In genomic region chr4:40608628-40609027, GRCh38 we compare ENCODE assay signal across 19 cellular contexts. TPM values are rescaled to one million over a fixed set of nuclear protein-coding genes. Genes with fewer than 3 reads are reported as not detected.
DNase-seq lines count a peak whose midpoint lies in the region; ATAC-seq, FAIRE-seq and TF ChIP-seq lines count a peak whose summit lies in the region.
"Had no signal": no experiment of that assay in that cellular context is flagged by ENCODE, and none has a peak within 500 bp of the region (broad histone marks: within the 10 kb centered on the region; RNA-seq: fewer than 3 reads in every experiment).

No MANE protein-coding gene starts in this region.

- no peak overlapping the region for H2AFZ ChIP-seq in PC-3 (ENCODE audit: low read length)

- H3F3A ChIP-seq in PC-3 (ENCODE audit: low read length, unreplicated experiment) = no peaks in the 10 kb centered on the region

- DNase-seq in AG04449 (ENCODE audit: low read depth, low spot score) (peak; percentile 31), GM19239 (ENCODE audit: insufficient read length, low spot score) (no peak), WTC11 (ENCODE audit: low spot score) (no peak), fibroblast of peridontal ligament (ENCODE audit: extremely low read depth) (peak; percentile 88), NCI-H146 (lab: John Stamatoyannopoulos, UW) (no peak), PC-3 (no peak), retina (no peak)
- no peak for DNase-seq in stimulated activated CD4-positive, alpha-beta T cell treated with anti-CD3 and anti-CD28 coated beads, Interleukin-2, amount 100 ng/mL, for 48 hours
- DNase-seq: AML-193; CD4-positive, alpha-beta memory T cell; KG1; NCI-H1048; NCI-H2227 treated with DMSO at 0.1 percent for 48 hours; NCI-H526 treated with DMSO at 0.1 percent for 48 hours had no signal

- no peak overlapping the region for H3K4me3 Mint-ChIP-seq in WTC11
- H3K4me3 Mint-ChIP-seq: CD4-positive, alpha-beta memory T cell had no signal

- H3K9me2 ChIP-seq in PC-3 (replicated peaks; ENCODE audit: low read length) = no peaks in the 10 kb centered on the region

- H3K4me2 ChIP-seq in PC-3 (ENCODE audit: low read length) = no peak overlapping the region

- CTCF ChIA-PET in AG04449 (lab: Yijun Ruan, JAX) = interaction anchor here (1.4 kb wide), 1 partner anchor 13 kb away, joined by 4 read pairs; no protein-coding TSS in a partner anchor
- CTCF ChIA-PET in WTC11 (lab: Charles Lee) = no interaction called here
- CTCF ChIA-PET in PC-3 (lab: Charles Lee) = no interaction called here

- H3K27ac ChIP-seq in PC-3 (ENCODE audit: low read length) = no peak overlapping the region
- H3K27ac ChIP-seq: 22Rv1 had no signal

- H3K9ac ChIP-seq in PC-3 (ENCODE audit: low read length) = no peak overlapping the region

- H3K27me3 ChIP-seq in PC-3 (ENCODE audit: low read length) = no peaks in the 10 kb centered on the region

- H3K36me3 Mint-ChIP-seq in WTC11 = peaks cover 24% of the 10 kb centered on the region
- H3K36me3 Mint-ChIP-seq: CD4-positive, alpha-beta memory T cell had no signal

- peaks cover 54% of the 10 kb centered on the region for H3K4me1 Mint-ChIP-seq in WTC11
- H3K4me1 Mint-ChIP-seq: CD4-positive, alpha-beta memory T cell had no signal

- no peaks in the 10 kb centered on the region for H3K9me3 Mint-ChIP-seq in WTC11

- ATAC-seq in WTC11 (no peak), PC-3 (no peak)
- ATAC-seq: Panc1, Right ventricle myocardium inferior had no signal

- no TSS peak for BruUV-seq in PC-3 (replicated peaks; lab: Mats Ljungman, UMichigan)

- peak; percentile 18 for FAIRE-seq in GM19239 (lab: Jason Lieb, UNC)
- FAIRE-seq: D721Med, H54 had no signal

- H3K27ac Mint-ChIP-seq in WTC11 = peak overlapping the region; percentile 94
- H3K27ac Mint-ChIP-seq: CD4-positive, alpha-beta memory T cell had no signal

- no peak overlapping the region for H3K4me3 ChIP-seq in AG04449 (ENCODE audit: low read depth, low read length)
- no peak overlapping the region for H3K4me3 ChIP-seq in PC-3 (ENCODE audit: low read length)

- H3K4me1 ChIP-seq in PC-3 (ENCODE audit: insufficient read depth, low read length) = peaks cover 5% of the 10 kb centered on the region

- intact Hi-C loops in PC-3 (cut with micrococcal nuclease) = no loop called here

- no peaks in the 10 kb centered on the region for H4K20me1 ChIP-seq in PC-3 (ENCODE audit: low read length)

- POLR2A ChIA-PET in AG04449 (lab: Yijun Ruan, JAX) = no interaction called here
- POLR2A ChIA-PET in WTC11 (lab: Charles Lee) = interaction anchor here (0.7 kb wide), 1 partner anchor 99 kb away, joined by 3 read pairs; no protein-coding TSS in a partner anchor
- POLR2A ChIA-PET in PC-3 (lab: Charles Lee; ENCODE audit: unreplicated experiment) = no interaction called here

- no peaks in the 10 kb centered on the region for H3K27me3 Mint-ChIP-seq in WTC11 (ENCODE audit: low read depth)

- TF ChIP-seq CTCF in AG04449 (IDR thresholded peaks at IDR 0.05; ENCODE audit: insufficient read depth, low read length, missing control alignments) (no peak), WTC11 (IDR thresholded peaks at IDR 0.05) (no peak), PC-3 (conservative IDR thresholded peaks at IDR 0.05; ENCODE audit: low read depth, low read length) (no peak)

- H3K36me3 ChIP-seq in PC-3 (ENCODE audit: low read depth, low read length) = no peaks in the 10 kb centered on the region

- H3K79me2 ChIP-seq in PC-3 (ENCODE audit: low read length) = no peaks in the 10 kb centered on the region

- no peaks in the 10 kb centered on the region for H3K9me3 ChIP-seq in PC-3 (ENCODE audit: low read length)

TF ChIP-seq in WTC11, 78 proteins besides CTCF, POLR2A, EP300 and RAD21:
- TF ChIP-seq NFATC4 (CRISPR knock-in tag; IDR thresholded peaks at IDR 0.05) = no peak
- no peak for TF ChIP-seq SMAD4 (CRISPR knock-in tag; IDR thresholded peaks at IDR 0.05)
- no peak for TF ChIP-seq PRDM15 (CRISPR knock-in tag; IDR thresholded peaks at IDR 0.05)
- no peak for TF ChIP-seq NR3C1 (CRISPR knock-in tag; conservative IDR thresholded peaks at IDR 0.05; ENCODE audit: low read depth)
- no peak for TF ChIP-seq AFF4 (CRISPR knock-in tag; IDR thresholded peaks at IDR 0.05; ENCODE audit: borderline replicate concordance)
- no peak for TF ChIP-seq SMAD3 (CRISPR knock-in tag; IDR thresholded peaks at IDR 0.05; ENCODE audit: borderline replicate concordance)
- TF ChIP-seq ZNF263 (CRISPR knock-in tag; IDR thresholded peaks at IDR 0.05; ENCODE audit: low read depth) = no peak

RNA-seq across cellular contexts. Expression of gene RBM47, which starts 21.0 kb away (rescaled TPM):
- total RNA-seq in WTC11 (2021) = 89.0 to 97.9 TPM (median 92.5 TPM) in 3 replicates
- total RNA-seq in PC-3 (2014; rRNA removed) = 34.7 and 47.6 TPM in 2 replicates

Comparison
In these comparisons a context has a peak if more than half of its experiments do, and no peak if none do; other contexts are left out.
1. DNase-seq: peak in AG04449 (single experiment) and fibroblast of peridontal ligament (single experiment); none in GM19239 (single experiment), WTC11 (single experiment), NCI-H146 (single experiment), PC-3 (single experiment), retina (single experiment) and stimulated activated CD4-positive, alpha-beta T cell treated with anti-CD3 and anti-CD28 coated beads, Interleukin-2, amount 100 ng/mL, for 48 hours (0 of 2).